Comparison of ENCODE assay signal across 8 cellular contexts in the genomic region with DNA sequence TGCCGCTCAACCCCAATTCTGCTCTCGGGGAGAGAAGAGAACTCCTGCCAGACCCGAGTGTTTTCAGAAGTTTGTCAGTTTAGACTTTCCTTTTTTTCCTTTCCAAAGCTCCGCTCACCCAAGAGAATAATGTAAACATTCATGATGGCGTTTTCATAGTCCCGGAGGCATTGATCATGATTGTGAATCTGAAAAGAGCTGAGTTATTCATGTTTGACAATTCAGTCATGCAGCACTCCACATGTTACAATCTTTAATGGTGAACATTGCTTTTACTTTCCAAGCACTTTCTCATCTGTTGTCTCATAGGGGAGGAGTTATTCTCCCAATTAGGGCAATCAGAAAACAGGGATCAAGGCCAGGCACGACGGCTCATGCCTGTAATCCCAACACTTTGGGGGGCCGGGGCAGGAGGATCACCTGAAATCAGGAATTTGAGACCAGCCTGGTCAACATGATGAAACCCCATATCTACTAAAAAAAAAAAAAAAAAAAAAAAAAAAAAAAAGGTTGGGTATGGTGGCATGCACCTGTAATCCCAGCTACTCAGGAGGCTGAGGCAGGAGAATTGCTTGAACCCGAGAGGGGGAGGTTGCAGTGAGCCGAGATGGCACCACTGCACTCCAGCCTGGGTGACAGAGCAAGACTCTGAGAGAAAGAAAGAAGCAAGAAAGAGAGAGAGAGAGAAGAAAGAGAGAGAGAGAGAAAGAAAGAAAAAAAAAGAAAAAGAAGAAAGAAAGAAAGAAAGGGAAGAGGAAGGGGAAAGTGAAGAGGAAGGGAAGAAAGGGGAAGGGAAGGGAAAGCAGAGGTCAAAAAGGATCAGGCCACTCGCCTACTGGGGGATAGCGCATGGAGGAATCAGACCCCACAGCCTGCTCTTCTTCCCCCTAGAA.
DNase-seq lines count a peak whose midpoint lies in the region; ATAC-seq and TF ChIP-seq lines count a peak whose summit lies in the region.

No MANE protein-coding gene starts in this region.

- peak overlapping the region; percentile 24 for H3K9ac ChIP-seq in IMR-90 (ENCODE audit: low read depth, low read length)
- peak overlapping the region; percentile 23; the same call in 1 of the 2 replicates for H3K9ac ChIP-seq in iPS-20b (ENCODE audit: low read depth, low read length)

- ATAC-seq in IMR-90 (ENCODE audit: low read depth) = peak; percentile 16; the same call in 1 of the 2 replicates
- ATAC-seq in stimulated activated naive CD8-positive, alpha-beta T cell treated with anti-CD3 and anti-CD28 coated beads, Interleukin-15, amount 100 ng/mL, for 72 hours = peak; percentile 4
- no peak for ATAC-seq in GM21526 (IDR thresholded peaks at IDR 0.05; ENCODE audit: low FRiP score, unreplicated experiment)
- ATAC-seq in HG02870 (IDR thresholded peaks at IDR 0.05; ENCODE audit: unreplicated experiment) = no peak

- H3K4me3 Mint-ChIP-seq in stimulated activated naive CD8-positive, alpha-beta T cell treated with anti-CD3 and anti-CD28 coated beads, Interleukin-15, amount 100 ng/mL, for 72 hours = peak overlapping the region; percentile 88 to 89

- peaks cover 76% of the 10 kb centered on the region for H3K4me1 Mint-ChIP-seq in stimulated activated naive CD8-positive, alpha-beta T cell treated with anti-CD3 and anti-CD28 coated beads, Interleukin-15, amount 100 ng/mL, for 72 hours

- H3K23ac ChIP-seq in IMR-90 (ENCODE audit: low read depth, low read length) = peak overlapping the region; percentile 16; the same call in 1 of the 2 replicates

- no peak for TF ChIP-seq RAD21 in IMR-90 (IDR thresholded peaks at IDR 0.05; ENCODE audit: low read length)

- no peak overlapping the region for H2BK15ac ChIP-seq in IMR-90 (ENCODE audit: low read depth, low read length)

- H3K36me3 ChIP-seq in IMR-90 (ENCODE audit: control insufficient read depth, insufficient read depth, low read length) (no peaks in the 10 kb centered on the region), iPS-20b (ENCODE audit: insufficient read depth, low read depth, low read length) (no peaks in the 10 kb centered on the region)

- intact Hi-C loops in IMR-90 (cut with micrococcal nuclease) = no loop called here

- H3K27ac Mint-ChIP-seq in stimulated activated naive CD8-positive, alpha-beta T cell treated with anti-CD3 and anti-CD28 coated beads, Interleukin-15, amount 100 ng/mL, for 72 hours = peak overlapping the region; percentile 54 to 69

- H2AK9ac ChIP-seq in IMR-90 (replicated peaks; ENCODE audit: low read depth, low read length, poor library complexity) = no peak overlapping the region

- dilution Hi-C loops in IMR-90 (cut with HindIII; ENCODE audit: low sequenced_read_pairs, unreplicated experiment) = no loop called here

- no peak overlapping the region for H4K91ac ChIP-seq in IMR-90 (ENCODE audit: insufficient read depth, low read depth, low read length)

- TF ChIP-seq CTCF in IMR-90 (conservative IDR thresholded peaks at IDR 0.05; ENCODE audit: low read depth, low read length) (no peak), astrocyte of the cerebellum (IDR thresholded peaks at IDR 0.05; ENCODE audit: low read depth, low read length, missing control alignments) (no peak)

- H2AK5ac ChIP-seq in IMR-90 (ENCODE audit: low read depth, low read length) = no peak overlapping the region

- H3K9me3 ChIP-seq in IMR-90 (ENCODE audit: control insufficient read depth, insufficient read depth, low read length) (no peaks in the 10 kb centered on the region), iPS-20b (ENCODE audit: insufficient read depth, low read depth, low read length) (no peaks in the 10 kb centered on the region)

- no peak overlapping the region for H2BK5ac ChIP-seq in IMR-90 (ENCODE audit: low read depth, low read length, poor library complexity, severe bottlenecking)

- no peak overlapping the region for H3K4ac ChIP-seq in IMR-90 (ENCODE audit: low read depth, low read length)

- H3K27ac ChIP-seq in IMR-90 (ENCODE audit: insufficient read depth, low read length) (no peak overlapping the region), iPS-20b (ENCODE audit: low read length) (no peak overlapping the region)

- H3K9me3 Mint-ChIP-seq in stimulated activated naive CD8-positive, alpha-beta T cell treated with anti-CD3 and anti-CD28 coated beads, Interleukin-15, amount 100 ng/mL, for 72 hours = no peaks in the 10 kb centered on the region

- H3K18ac ChIP-seq in IMR-90 (ENCODE audit: low read depth, low read length) = no peak overlapping the region; the same call in 1 of the 2 replicates

- no peak overlapping the region for H2BK20ac ChIP-seq in IMR-90 (ENCODE audit: low read depth, low read length)

- POLR2A ChIA-PET in IMR-90 (lab: Charles Lee; ENCODE audit: unreplicated experiment) = no interaction called here

- H4K8ac ChIP-seq in IMR-90 (ENCODE audit: low read depth in 2 of 2, low read length in 2 of 2) = no peak overlapping the region

- no peaks in the 10 kb centered on the region for H3K9me1 ChIP-seq in IMR-90 (ENCODE audit: insufficient read depth, low read length)

- no TSS peak for BruUV-seq in IMR-90 (replicated peaks; lab: Mats Ljungman, UMichigan)

- CTCF ChIA-PET in IMR-90 (lab: Yijun Ruan, JAX) = no interaction called here

- peak overlapping the region; percentile 92 for H2AFZ ChIP-seq in IMR-90 (replicated peaks; ENCODE audit: low read length, poor library complexity)

- no peak overlapping the region for H3K14ac ChIP-seq in IMR-90 (replicated peaks; ENCODE audit: low read depth, low read length)

- no peak overlapping the region for H2BK120ac ChIP-seq in IMR-90 (ENCODE audit: low read depth, low read length)

- in situ Hi-C loops in IMR-90 (cut with MboI; ENCODE audit: low sequenced_read_pairs) (no loop called here), astrocyte of the cerebellum (cut with HindIII; ENCODE audit: low sequenced_read_pairs) (no loop called here)

- no peaks in the 10 kb centered on the region for H3K79me1 ChIP-seq in IMR-90 (ENCODE audit: low read depth in 1 of 2, low read length in 2 of 2)

- 0% methylated on average over 1 of the region's 13 CpGs; no CpG with 5 or more reads in 1 of the 2 experiments for WGBS in IMR-90 (ENCODE audit: extremely low coverage in 2 of 2, insufficient read length in 1 of 2), 2 experiments

- H4K5ac ChIP-seq in IMR-90 (ENCODE audit: low read depth, low read length) = no peak overlapping the region

- H3K4me1 ChIP-seq in IMR-90 (ENCODE audit: control insufficient read depth, insufficient read depth, low read length) (no peaks in the 10 kb centered on the region), iPS-20b (ENCODE audit: insufficient read depth, low read length) (peaks cover 3% of the 10 kb centered on the region; the same call in 1 of the 2 replicates)

- DNase-seq in IMR-90 (peak; percentile 4), astrocyte of the cerebellum (ENCODE audit: low read depth) (no peak), AG20443 (ENCODE audit: low spot score) (no peak)
- no peak for DNase-seq in stimulated activated naive CD8-positive, alpha-beta T cell treated with anti-CD3 and anti-CD28 coated beads, Interleukin-15, amount 100 ng/mL, for 72 hours
- no peak for DNase-seq in effector CD4-positive, alpha-beta T cell

- peaks cover 54% of the 10 kb centered on the region for H3K27me3 ChIP-seq in IMR-90 (ENCODE audit: control insufficient read depth, insufficient read depth, low read length)
- H3K27me3 ChIP-seq in iPS-20b (ENCODE audit: insufficient read depth, low read length) = peaks cover 40% of the 10 kb centered on the region; the same call in 1 of the 2 replicates

- no peaks in the 10 kb centered on the region; the same call in 1 of the 2 replicates for H4K20me1 ChIP-seq in IMR-90 (ENCODE audit: insufficient read depth, low read length)

- peaks cover 28% of the 10 kb centered on the region for H3K27me3 Mint-ChIP-seq in stimulated activated naive CD8-positive, alpha-beta T cell treated with anti-CD3 and anti-CD28 coated beads, Interleukin-15, amount 100 ng/mL, for 72 hours

- peak overlapping the region; percentile 79 for H3K4me2 ChIP-seq in IMR-90 (ENCODE audit: low read depth, low read length)

- TF ChIP-seq POLR2A in IMR-90 (IDR thresholded peaks at IDR 0.05; ENCODE audit: low read depth, low read length) = no peak

- H3K4me3 ChIP-seq in IMR-90 (ENCODE audit: insufficient read depth, low read depth, low read length) (peak overlapping the region; percentile 45), astrocyte of the cerebellum (ENCODE audit: low read depth, low read length) (peak overlapping the region; percentile 48), iPS-20b (ENCODE audit: low read length) (peak overlapping the region; percentile 64; the same call in 1 of the 2 replicates)

- no peak overlapping the region for H3K56ac ChIP-seq in IMR-90 (ENCODE audit: extremely low read depth, insufficient read depth, low read length)

TF ChIP-seq in IMR-90, 13 proteins besides CTCF, POLR2A, EP300 and RAD21:
- TF ChIP-seq CEBPB (IDR thresholded peaks at IDR 0.05; ENCODE audit: low read depth, low read length) = no peak
- TF ChIP-seq BHLHE40 (IDR thresholded peaks at IDR 0.05; ENCODE audit: low read depth, low read length) = no peak
- TF ChIP-seq, protein P1, sequence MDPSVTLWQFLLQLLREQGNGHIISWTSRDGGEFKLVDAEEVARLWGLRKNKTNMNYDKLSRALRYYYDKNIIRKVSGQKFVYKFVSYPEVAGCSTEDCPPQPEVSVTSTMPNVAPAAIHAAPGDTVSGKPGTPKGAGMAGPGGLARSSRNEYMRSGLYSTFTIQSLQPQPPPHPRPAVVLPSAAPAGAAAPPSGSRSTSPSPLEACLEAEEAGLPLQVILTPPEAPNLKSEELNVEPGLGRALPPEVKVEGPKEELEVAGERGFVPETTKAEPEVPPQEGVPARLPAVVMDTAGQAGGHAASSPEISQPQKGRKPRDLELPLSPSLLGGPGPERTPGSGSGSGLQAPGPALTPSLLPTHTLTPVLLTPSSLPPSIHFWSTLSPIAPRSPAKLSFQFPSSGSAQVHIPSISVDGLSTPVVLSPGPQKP (IDR thresholded peaks at IDR 0.05; ENCODE audit: borderline replicate concordance, low read depth, low read length) = no peak
- TF ChIP-seq, protein P2, sequence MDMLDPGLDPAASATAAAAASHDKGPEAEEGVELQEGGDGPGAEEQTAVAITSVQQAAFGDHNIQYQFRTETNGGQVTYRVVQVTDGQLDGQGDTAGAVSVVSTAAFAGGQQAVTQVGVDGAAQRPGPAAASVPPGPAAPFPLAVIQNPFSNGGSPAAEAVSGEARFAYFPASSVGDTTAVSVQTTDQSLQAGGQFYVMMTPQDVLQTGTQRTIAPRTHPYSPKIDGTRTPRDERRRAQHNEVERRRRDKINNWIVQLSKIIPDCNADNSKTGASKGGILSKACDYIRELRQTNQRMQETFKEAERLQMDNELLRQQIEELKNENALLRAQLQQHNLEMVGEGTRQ (IDR thresholded peaks at IDR 0.05; ENCODE audit: low read depth, low read length) = no peak
- TF ChIP-seq MAFK (IDR thresholded peaks at IDR 0.05; ENCODE audit: low read depth, low read length) = no peak
- no peak for TF ChIP-seq FOS (IDR thresholded peaks at IDR 0.05; ENCODE audit: low read depth, low read length)
- no peak for TF ChIP-seq CHD1 (IDR thresholded peaks at IDR 0.05; ENCODE audit: low read depth, low read length)
- no peak for TF ChIP-seq RFX5 (IDR thresholded peaks at IDR 0.05; ENCODE audit: low read depth, low read length)
TF ChIP-seq in IMR-90: peak in this region for 0.

Comparison
In these comparisons a context has a peak if more than half of its experiments do, and no peak if none do; other contexts are left out.
1. ATAC-seq: peak in IMR-90 (single experiment) and stimulated activated naive CD8-positive, alpha-beta T cell treated with anti-CD3 and anti-CD28 coated beads, Interleukin-15, amount 100 ng/mL, for 72 hours (single experiment); none in GM21526 (single experiment) and HG02870 (single experiment).
2. Peak in every context shown above with its lines, with median percentiles within 50 percentile points of each other: H3K4me3 ChIP-seq.